In genomic region chr17:78925662-78926555, GRCh38 we compare ENCODE assay signal across 8 cellular contexts. TPM values are rescaled to one million over a fixed set of nuclear protein-coding genes. Genes with fewer than 3 reads are reported as not detected.
DNase-seq lines count a peak whose midpoint lies in the region; ATAC-seq, FAIRE-seq and TF ChIP-seq lines count a peak whose summit lies in the region.

No MANE protein-coding gene starts in this region.

- no peak overlapping the region for H3K27ac ChIP-seq in GM23338 (ENCODE audit: low read depth)

- no peaks in the 10 kb centered on the region for H3K9me3 Mint-ChIP-seq in GM23338
- H3K9me3 Mint-ChIP-seq in naive thymus-derived CD8-positive, alpha-beta T cell = no peaks in the 10 kb centered on the region

- TF ChIP-seq CTCF in GM23338 (conservative IDR thresholded peaks at IDR 0.05; ENCODE audit: low read depth in 2 of 2) (no peak), fibroblast of mammary gland (conservative IDR thresholded peaks at IDR 0.05; ENCODE audit: control insufficient read depth, insufficient read depth, low read depth, low read length) (no peak), D721Med (IDR thresholded peaks at IDR 0.05; ENCODE audit: insufficient read depth, missing control alignments) (no peak)

- FAIRE-seq in D721Med (lab: Jason Lieb, UNC) = no peak

- peak overlapping the region; percentile 87 for H2AFZ ChIP-seq in GM23338

- no peaks in the 10 kb centered on the region for H3K27me3 ChIP-seq in GM23338 (ENCODE audit: insufficient read depth)

- H3K9me2 ChIP-seq in GM23338 (ENCODE audit: insufficient read depth) = no peaks in the 10 kb centered on the region

- peaks cover 8% of the 10 kb centered on the region for H3K27me3 Mint-ChIP-seq in GM23338 (ENCODE audit: insufficient read depth, low read depth, poor library complexity)
- H3K27me3 Mint-ChIP-seq in naive thymus-derived CD8-positive, alpha-beta T cell = peaks cover 0 to 7% (median 2%) of the 10 kb centered on the region in 5 donors

- H3K4me1 Mint-ChIP-seq in GM23338 = peaks cover 21% of the 10 kb centered on the region
- peaks cover 11 to 23% (median 19%) of the 10 kb centered on the region in 4 donors for H3K4me1 Mint-ChIP-seq in naive thymus-derived CD8-positive, alpha-beta T cell

- peaks cover 25% of the 10 kb centered on the region for H3K79me2 ChIP-seq in GM23338 (replicated peaks; ENCODE audit: insufficient read depth)

- H4K20me1 ChIP-seq in GM23338 (replicated peaks; ENCODE audit: insufficient read depth) = peaks cover 13% of the 10 kb centered on the region

- H3K4me3 Mint-ChIP-seq in GM23338 = peak overlapping the region; percentile 69
- H3K4me3 Mint-ChIP-seq in naive thymus-derived CD8-positive, alpha-beta T cell = peak overlapping the region in 7 of 10 donors; percentile 19 to 82 (median 50)

- no peaks in the 10 kb centered on the region for H3K36me3 Mint-ChIP-seq in GM23338 (ENCODE audit: low read depth)
- H3K36me3 Mint-ChIP-seq in naive thymus-derived CD8-positive, alpha-beta T cell = no peaks in the 10 kb centered on the region

- DNase-seq in GM23338 (ENCODE audit: low spot score) = peak; percentile 61
- peak; percentile 71 for DNase-seq in SK-MEL-5 (ENCODE audit: low read depth, low spot score)
- DNase-seq in fibroblast of mammary gland (ENCODE audit: low read depth) = peak; percentile 91
- DNase-seq in naive thymus-derived CD8-positive, alpha-beta T cell = no peak
- no peak for DNase-seq in D721Med (ENCODE audit: insufficient read length, low spot score)
- no peak for DNase-seq in NCI-H1048 (lab: John Stamatoyannopoulos, UW)
- no peak for DNase-seq in amniotic stem cell (lab: John Stamatoyannopoulos, UW)

- in situ Hi-C loops in SK-MEL-5 (cut with HindIII; ENCODE audit: low pct_unique_long_range_greater_than_20kb, low sequenced_read_pairs) = no loop called here

- no peak overlapping the region for H3K27ac Mint-ChIP-seq in GM23338
- peak overlapping the region in 1 of 10 donors; percentile 21 for H3K27ac Mint-ChIP-seq in naive thymus-derived CD8-positive, alpha-beta T cell

- H3K4me3 ChIP-seq in GM23338 (peak overlapping the region; percentile 82), fibroblast of mammary gland (ENCODE audit: control insufficient read depth, low read depth, low read length) (peak overlapping the region; percentile 52)

- H3K36me3 ChIP-seq in GM23338 (ENCODE audit: insufficient read depth) = 0 out of 2 replicates have a peak, but pooled peaks cover 3% of the 10 kb centered on the region

- POLR2A ChIA-PET in naive thymus-derived CD8-positive, alpha-beta T cell (lab: Charles Lee) = interaction anchor here (0.7 to 1.2 kb wide), 2 partner anchors 36 to 790 kb away, joined by 4 to 8 read pairs; no protein-coding TSS in a partner anchor

- H3K4me2 ChIP-seq in GM23338 = peak overlapping the region; percentile 90

- H3F3A ChIP-seq in GM23338 (replicated peaks; ENCODE audit: low read depth) = 0 out of 2 replicates have a peak, but pooled peaks cover 3% of the 10 kb centered on the region

- peaks cover 13% of the 10 kb centered on the region for H3K4me1 ChIP-seq in GM23338 (ENCODE audit: insufficient read depth)

- ATAC-seq in GM23338 (peak; percentile 15), GM21825 (IDR thresholded peaks at IDR 0.05; ENCODE audit: unreplicated experiment) (no peak)
- ATAC-seq in naive thymus-derived CD8-positive, alpha-beta T cell = peak; percentile 2 to 18

TF ChIP-seq in GM23338, 12 proteins besides CTCF, POLR2A, EP300 and RAD21 (continues in another document):
- TF ChIP-seq EZH2phosphoT487 (IDR thresholded peaks at IDR 0.05; ENCODE audit: unreplicated experiment) = no peak
- no peak for TF ChIP-seq ETS1 (IDR thresholded peaks at IDR 0.05)
- no peak for TF ChIP-seq STAT1 (IDR thresholded peaks at IDR 0.05; ENCODE audit: unreplicated experiment)
- no peak for TF ChIP-seq NANOG (IDR thresholded peaks at IDR 0.05; ENCODE audit: borderline replicate concordance)
- no peak for TF ChIP-seq JUNB (IDR thresholded peaks at IDR 0.05; ENCODE audit: unreplicated experiment)
- TF ChIP-seq CREB1 (CRISPR knock-in tag; IDR thresholded peaks at IDR 0.05; ENCODE audit: low read depth) = no peak

RNA-seq across cellular contexts. Expression of gene TIMP2, which starts 0.7 kb away (rescaled TPM):
- total RNA-seq in GM23338 (2014; rRNA removed; shearing (Covaris generic)) = 22.5 and 24.4 TPM in 2 replicates
- 10.6 and 12.5 TPM in 2 replicates for polyA plus RNA-seq in GM23338 (2016; fragmentation: Nextera tagmentation; extraction: Ambion mirVana)
- 398 and 441 TPM in 2 replicates for total RNA-seq in SK-MEL-5 (2014; rRNA removed; shearing (Covaris generic))
- 1,135 and 1,332 TPM in 2 replicates for polyA plus RNA-seq in SK-MEL-5 (2015; cell fraction: cytosol; rRNA removed)
- 227 and 239 TPM in 2 replicates for polyA plus RNA-seq in SK-MEL-5 (2015; cell fraction: nucleus; rRNA removed)
- 1 to 10 TPM; 6.2 to 7.3 TPM for total RNA-seq in naive thymus-derived CD8-positive, alpha-beta T cell
- under 1 TPM; 0.22 to 0.75 (median 0.60) TPM for polyA plus RNA-seq in naive thymus-derived CD8-positive, alpha-beta T cell

RNA-seq across cellular contexts. Expression of gene CEP295NL, which starts 22.9 kb away (rescaled TPM):
- 0.62 and 0.69 TPM in 2 replicates for total RNA-seq in GM23338 (2014; rRNA removed; shearing (Covaris generic))
- 0.31 TPM in 1 of 2 replicates, not detected in the other for polyA plus RNA-seq in GM23338 (2016; fragmentation: Nextera tagmentation; extraction: Ambion mirVana)
- 0.74 and 0.80 TPM in 2 replicates for total RNA-seq in SK-MEL-5 (2014; rRNA removed; shearing (Covaris generic))
- 0.76 and 1.2 TPM in 2 replicates for polyA plus RNA-seq in SK-MEL-5 (2015; cell fraction: cytosol; rRNA removed)
- 0.19 and 0.99 TPM in 2 replicates for polyA plus RNA-seq in SK-MEL-5 (2015; cell fraction: nucleus; rRNA removed)
- total RNA-seq in naive thymus-derived CD8-positive, alpha-beta T cell = under 1 TPM in 1 of 2 experiments, not detected in 1; 0.86 TPM
- not detected for polyA plus RNA-seq in naive thymus-derived CD8-positive, alpha-beta T cell

RNA-seq across cellular contexts. Expression of gene LGALS3BP, which starts 53.8 kb away (rescaled TPM):
- 36.5 and 45.7 TPM in 2 replicates for total RNA-seq in GM23338 (2014; rRNA removed; shearing (Covaris generic))
- 15.1 and 15.5 TPM in 2 replicates for polyA plus RNA-seq in GM23338 (2016; fragmentation: Nextera tagmentation; extraction: Ambion mirVana)
- total RNA-seq in SK-MEL-5 (2014; rRNA removed; shearing (Covaris generic)) = 1,201 and 1,214 TPM in 2 replicates
- 3,054 and 3,096 TPM in 2 replicates for polyA plus RNA-seq in SK-MEL-5 (2015; cell fraction: cytosol; rRNA removed)
- polyA plus RNA-seq in SK-MEL-5 (2015; cell fraction: nucleus; rRNA removed) = 1,636 and 1,684 TPM in 2 replicates
- total RNA-seq in naive thymus-derived CD8-positive, alpha-beta T cell = 10 to 100 TPM; 50.5 to 54.4 TPM
- 10 to 100 TPM; 51.5 to 90.6 (median 88.6) TPM for polyA plus RNA-seq in naive thymus-derived CD8-positive, alpha-beta T cell

Comparison
In these comparisons a context has a peak if more than half of its experiments do, and no peak if none do; other contexts are left out.
1. DNase-seq: peak in GM23338 (single experiment), SK-MEL-5 (single experiment) and fibroblast of mammary gland (single experiment); none in naive thymus-derived CD8-positive, alpha-beta T cell (0 of 10), D721Med (single experiment), NCI-H1048 (single experiment) and amniotic stem cell (single experiment).
2. RNA of gene TIMP2, which starts 0.7 kb away (total RNA-seq): 398 to 441 TPM in SK-MEL-5; 22.5 to 24.4 TPM in GM23338 and 6.2 to 7.3 TPM in naive thymus-derived CD8-positive, alpha-beta T cell; every median in the first group is over 10 times any median in the second.
3. RNA of gene LGALS3BP, which starts 53.8 kb away (total RNA-seq): 1,201 to 1,214 TPM in SK-MEL-5; 50.5 to 54.4 TPM in naive thymus-derived CD8-positive, alpha-beta T cell and 36.5 to 45.7 TPM in GM23338; every median in the first group is over 10 times any median in the second.